Comparison of ENCODE assay signal across 12 cellular contexts in genomic region chr2:31386648-31387047, GRCh38. TPM values are rescaled to one million over a fixed set of nuclear protein-coding genes. Genes with fewer than 3 reads are reported as not detected.
DNase-seq lines count a peak whose midpoint lies in the region; ATAC-seq and TF ChIP-seq lines count a peak whose summit lies in the region.
"Had no signal": no experiment of that assay in that cellular context is flagged by ENCODE, and none has a peak within 500 bp of the region (broad histone marks: within the 10 kb centered on the region; RNA-seq: fewer than 3 reads in every experiment).

No MANE protein-coding gene starts in this region.

- peaks cover 30% of the 10 kb centered on the region for H3K36me3 Mint-ChIP-seq in MCF 10A (ENCODE audit: insufficient read depth, unreplicated experiment)

- H3K9me2 ChIP-seq in OCI-LY7 (ENCODE audit: insufficient read depth, low read length) = no peaks in the 10 kb centered on the region

- H3K4me1 Mint-ChIP-seq in MCF 10A (ENCODE audit: insufficient read depth, unreplicated experiment) = peaks cover 45% of the 10 kb centered on the region

- TF ChIP-seq POLR2A in breast epithelium (IDR thresholded peaks at IDR 0.05) (no peak), transverse colon (IDR thresholded peaks at IDR 0.05) (no peak), esophagus muscularis mucosa (IDR thresholded peaks at IDR 0.05; ENCODE audit: low read depth) (no peak)

- peak; percentile 10 for TF ChIP-seq CTCF in MCF 10A (IDR thresholded peaks at IDR 0.05; ENCODE audit: unreplicated experiment)
- TF ChIP-seq CTCF in breast epithelium (IDR thresholded peaks at IDR 0.05) = no peak
- TF ChIP-seq CTCF in OCI-LY7 (conservative IDR thresholded peaks at IDR 0.05; ENCODE audit: low read length) = no peak
- TF ChIP-seq CTCF in transverse colon (IDR thresholded peaks at IDR 0.05) = no peak
- no peak for TF ChIP-seq CTCF in esophagus muscularis mucosa (IDR thresholded peaks at IDR 0.05)

- in situ Hi-C loops in transverse colon (cut with MboI; ENCODE audit: low pct_ligation_motif_present in 1 of 4, low pct_unique_long_range_greater_than_20kb in 1 of 4, low sequenced_read_pairs in 3 of 4) = no loop called here

- H3K27ac ChIP-seq in breast epithelium = peak overlapping the region in 1 of 2 donors; percentile 41
- H3K27ac ChIP-seq in OCI-LY7 (ENCODE audit: low read depth, low read length, poor library complexity, severe bottlenecking) = no peak overlapping the region
- H3K27ac ChIP-seq in epithelial cell of prostate = peak overlapping the region; percentile 99
- H3K27ac ChIP-seq in transverse colon = no peak overlapping the region
- H3K27ac ChIP-seq in esophagus muscularis mucosa (replicated peaks in 1 of 4) = no peak overlapping the region

- no peaks in the 10 kb centered on the region for H4K20me1 ChIP-seq in OCI-LY7 (ENCODE audit: insufficient read depth, low read length)

- H3K79me2 ChIP-seq in OCI-LY7 (ENCODE audit: insufficient read depth, low read depth, low read length) = no peaks in the 10 kb centered on the region

- no peak for ATAC-seq in GM19023 (IDR thresholded peaks at IDR 0.05; ENCODE audit: unreplicated experiment)

- no TSS peak for BruUV-seq in MCF 10A (replicated peaks; lab: Mats Ljungman, UMichigan)
- no TSS peak for BruUV-seq in OCI-LY7 (replicated peaks; lab: Mats Ljungman, UMichigan)

- TF ChIP-seq EP300 in transverse colon (IDR thresholded peaks at IDR 0.05; ENCODE audit: low read depth) (no peak), esophagus muscularis mucosa (IDR thresholded peaks at IDR 0.05) (no peak)

- H3K27me3 Mint-ChIP-seq in MCF 10A (ENCODE audit: insufficient read depth, unreplicated experiment) = no peaks in the 10 kb centered on the region

- DNase-seq in MCF 10A (ENCODE audit: unreplicated experiment) (peak; percentile 43), breast epithelium (ENCODE audit: low spot score in 2 of 2) (no peak), OCI-LY7 (ENCODE audit: low spot score) (peak; percentile 10), epithelial cell of prostate (ENCODE audit: low read depth, low spot score) (no peak), transverse colon (no peak), GM19240 (ENCODE audit: insufficient read length, low spot score) (no peak), esophagus muscularis mucosa (ENCODE audit: extremely low spot score) (no peak)
- DNase-seq: activated CD4-positive, alpha-beta T cell treated with anti-CD3 and anti-CD28 coated beads, Interleukin-2, amount 50 U/mL, for 4 hours; NCI-H2029; T-helper 1 cell had no signal

- H3K4me2 ChIP-seq in OCI-LY7 (ENCODE audit: low read length) = no peak overlapping the region

- POLR2A ChIA-PET in MCF 10A (lab: Yijun Ruan, JAX) = interaction anchor here (5.0 kb wide), 1 partner anchor 26 kb away, joined by 36 read pairs; the partner anchor contains the start of gene XDH
- POLR2A ChIA-PET in OCI-LY7 (lab: Charles Lee) = interaction anchor here (0.6 kb wide), 1 partner anchor 271 kb away, joined by 3 read pairs; no protein-coding TSS in a partner anchor

- no peaks in the 10 kb centered on the region for H3K9me3 Mint-ChIP-seq in MCF 10A (ENCODE audit: unreplicated experiment)

- H3K36me3 ChIP-seq in breast epithelium (no peaks in the 10 kb centered on the region), OCI-LY7 (ENCODE audit: insufficient read depth, low read length) (no peaks in the 10 kb centered on the region), transverse colon (no peaks in the 10 kb centered on the region), esophagus muscularis mucosa (no peaks in the 10 kb centered on the region)

- intact Hi-C loops in MCF 10A (cut with micrococcal nuclease) (no loop called here), breast epithelium (cut with DNase I; ENCODE audit: low total_unique reads) (no loop called here), OCI-LY7 (cut with micrococcal nuclease; ENCODE audit: unreplicated experiment) (no loop called here), transverse colon (cut with DNase I; ENCODE audit: low total_unique reads) (no loop called here), esophagus muscularis mucosa (cut with DNase I) (no loop called here)

- H3K4me1 ChIP-seq in breast epithelium = no peaks in the 10 kb centered on the region
- H3K4me1 ChIP-seq in OCI-LY7 (ENCODE audit: insufficient read depth, low read length, poor library complexity, severe bottlenecking) = no peaks in the 10 kb centered on the region
- H3K4me1 ChIP-seq in transverse colon = no peaks in the 10 kb centered on the region
- H3K4me1 ChIP-seq in esophagus muscularis mucosa = no peaks in the 10 kb centered on the region

- no peak overlapping the region for H3K4me3 Mint-ChIP-seq in MCF 10A (ENCODE audit: unreplicated experiment)

- H3K4me3 ChIP-seq in breast epithelium = no peak overlapping the region
- H3K4me3 ChIP-seq in OCI-LY7 (ENCODE audit: low read depth, low read length, poor library complexity, severe bottlenecking) = no peak overlapping the region
- no peak overlapping the region for H3K4me3 ChIP-seq in transverse colon
- no peak overlapping the region for H3K4me3 ChIP-seq in esophagus muscularis mucosa

- H3K27ac Mint-ChIP-seq in MCF 10A (ENCODE audit: low read depth, unreplicated experiment) = no peak overlapping the region

- H3K9me3 ChIP-seq in breast epithelium = no peaks in the 10 kb centered on the region
- H3K9me3 ChIP-seq in OCI-LY7 (ENCODE audit: low read length) = no peaks in the 10 kb centered on the region
- H3K9me3 ChIP-seq in transverse colon = no peaks in the 10 kb centered on the region
- no peaks in the 10 kb centered on the region for H3K9me3 ChIP-seq in esophagus muscularis mucosa

- CTCF ChIA-PET in MCF 10A (lab: Yijun Ruan, JAX) (interaction anchor here (0.9 to 3.7 kb wide), 6 partner anchors 10 to 675 kb away, joined by 4 to 16 read pairs (median 6); partner anchors contain the start of gene XDH), OCI-LY7 (lab: Charles Lee; ENCODE audit: unreplicated experiment) (no interaction called here)

- no peak overlapping the region for H2AFZ ChIP-seq in OCI-LY7 (ENCODE audit: low read length)

- no peaks in the 10 kb centered on the region for H3K27me3 ChIP-seq in breast epithelium
- H3K27me3 ChIP-seq in transverse colon = no peaks in the 10 kb centered on the region
- H3K27me3 ChIP-seq in esophagus muscularis mucosa = no peaks in the 10 kb centered on the region

RNA-seq across cellular contexts. Expression of gene XDH, which starts 27.9 kb away (rescaled TPM):
- total RNA-seq in MCF 10A (2022) (29.3 and 47.5 TPM in 2 replicates), breast epithelium (1 to 10 TPM in 2 of 3 donors, under 1 TPM in 1; 0.16 to 6.9 (median 1.3) TPM), OCI-LY7 (2022) (not detected in 2 replicates), transverse colon (10 to 100 TPM; 25.9 to 57.9 (median 37.2) TPM), esophagus muscularis mucosa (under 1 TPM in 1 of 4 donors, not detected in 3; 0.17 TPM)
- total RNA-seq in OCI-LY7 (2014; rRNA removed; shearing (Covaris generic)) = not detected in 2 replicates
- total RNA-seq: endothelial cell of umbilical vein had no signal

Comparison
In these comparisons a context has a peak if more than half of its experiments do, and no peak if none do; other contexts are left out.
1. DNase-seq: peak in MCF 10A (single experiment) and OCI-LY7 (single experiment); none in breast epithelium (0 of 2), epithelial cell of prostate (single experiment), transverse colon (single experiment), GM19240 (single experiment) and esophagus muscularis mucosa (single experiment).